Comparison of ENCODE assay signal across 8 cellular contexts in the genomic region with DNA sequence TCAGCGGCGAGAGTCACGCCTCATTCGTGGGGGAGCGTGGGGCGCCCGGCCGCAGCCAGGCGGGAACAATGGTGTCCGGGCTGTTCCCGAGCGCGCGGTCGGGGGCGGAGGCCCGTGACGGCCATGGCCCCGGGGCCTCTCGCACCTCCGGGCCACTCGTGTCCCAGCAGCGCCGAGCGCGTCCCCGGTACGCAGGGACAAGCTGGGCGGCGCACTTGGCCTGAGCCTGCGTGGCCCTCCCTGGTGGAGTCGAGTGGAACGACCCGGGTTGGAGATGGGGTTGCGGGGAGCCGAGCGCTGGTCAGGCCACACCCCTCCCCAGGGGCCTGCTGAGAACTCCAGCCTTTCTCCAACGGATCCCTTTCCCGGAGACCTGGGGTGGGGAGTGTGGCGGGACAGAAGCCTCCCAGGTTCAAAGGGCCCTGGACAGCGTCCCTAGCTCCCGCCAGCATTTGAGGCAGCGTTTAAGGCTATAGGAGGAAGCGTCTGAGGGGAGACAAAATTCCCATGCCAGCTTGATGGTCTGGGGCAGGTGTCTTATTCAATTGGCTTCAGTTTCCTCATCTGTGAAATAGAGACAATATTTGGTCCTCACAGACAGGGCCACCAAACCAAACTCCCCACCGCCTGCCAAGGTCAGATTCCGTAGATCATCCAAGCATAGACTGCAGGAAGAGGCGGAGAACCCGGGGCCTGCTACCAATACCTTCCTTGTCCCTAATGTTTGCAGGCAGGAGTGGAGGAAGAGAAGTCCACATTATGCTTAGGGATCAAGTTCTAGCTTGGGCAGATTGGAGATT. TPM values are rescaled to one million over a fixed set of nuclear protein-coding genes. Genes with fewer than 3 reads are reported as not detected.
A peak's percentile ranks its signal among the peaks of the same experiment; 100 is the strongest.
DNase-seq lines count a peak whose midpoint lies in the region; ATAC-seq, FAIRE-seq and TF ChIP-seq lines count a peak whose summit lies in the region.

No MANE protein-coding gene starts in this region.

- TF ChIP-seq POLR2A in A549 (IDR thresholded peaks at IDR 0.05; ENCODE audit: low read length), result no peak

- DNase-seq in A549 (ENCODE audit: low read depth in 1 of 2, low spot score in 1 of 2) (peak; percentile 44 to 51), NCI-H1930 (lab: John Stamatoyannopoulos, UW) (peak; percentile 31 to 46), fibroblast of peridontal ligament (ENCODE audit: extremely low read depth) (peak; percentile 38), urothelium cell line (ENCODE audit: low spot score) (peak; percentile 60)
- DNase-seq in activated CD8-positive, alpha-beta memory T cell treated with anti-CD3 and anti-CD28 coated beads, Interleukin-2, amount 50 U/mL, for 48 hours, result peak; percentile 74

- FAIRE-seq in A549 (lab: Jason Lieb, UNC) (no peak), urothelium cell line (lab: Jason Lieb, UNC) (no peak)

- H3K27ac ChIP-seq in A549, result peak overlapping the region; percentile 92 to 98

- H3K4me3 ChIP-seq in A549, result peak overlapping the region; percentile 94

- ATAC-seq in A549 (peak; percentile 80 to 83), HG02840 (IDR thresholded peaks at IDR 0.05; ENCODE audit: low FRiP score, unreplicated experiment) (peak; percentile 25)

- no peak for TF ChIP-seq RAD21 in A549 (conservative IDR thresholded peaks at IDR 0.05 in 1 of 2, IDR thresholded peaks at IDR 0.05 in 1 of 2)

- peaks cover 2% of the 10 kb centered on the region for H3K9me3 Mint-ChIP-seq in nephron

- H3K36me3 Mint-ChIP-seq in nephron (ENCODE audit: low read depth), result peaks cover 21% of the 10 kb centered on the region

- TF ChIP-seq EP300 in A549 (IDR thresholded peaks at IDR 0.05), result no peak

- H3K4me3 Mint-ChIP-seq in nephron, result peak overlapping the region; percentile 90 to 95 (median 91)

- H3K27ac Mint-ChIP-seq in nephron, result peak overlapping the region; percentile 70 to 93 (median 88)

- H3K4me2 ChIP-seq in A549, result peak overlapping the region; percentile 88

- 17% methylated on average over 9 of the region's 48 CpGs for WGBS in A549 (ENCODE audit: missing lambda C conversion rate)

- H3K9me3 ChIP-seq in A549, result no peaks in the 10 kb centered on the region

- POLR2A ChIA-PET in A549 (lab: Yijun Ruan, JAX), result interaction anchor here (0.6 to 0.9 kb wide), 2 partner anchors 262 to 351 kb away, joined by 3 to 5 read pairs; no protein-coding TSS in a partner anchor

- CTCF ChIA-PET in A549 (lab: Yijun Ruan, JAX), result interaction anchor here (1.8 to 2.4 kb wide), 2 partner anchors 55 to 143 kb away, joined by 5 to 12 read pairs; no protein-coding TSS in a partner anchor

- no peaks in the 10 kb centered on the region for H3K27me3 Mint-ChIP-seq in nephron (ENCODE audit: low read depth)

- TF ChIP-seq CTCF in A549 (IDR thresholded peaks at IDR 0.05) (no peak), GM12872 (IDR thresholded peaks at IDR 0.05; ENCODE audit: insufficient read depth, low read depth, low read length) (peak; percentile 19; the same call in 1 of the 3 replicates), nephron (IDR thresholded peaks at IDR 0.05; ENCODE audit: unreplicated experiment in 3 of 3) (peak in 2 of 3 experiments; percentile 17 to 21)

- H3K4me1 ChIP-seq in A549, result peaks cover 6% of the 10 kb centered on the region; the same call in 1 of the 3 replicates

- H3K4me1 Mint-ChIP-seq in nephron, result peaks cover 29% of the 10 kb centered on the region

TF ChIP-seq in A549, 52 proteins besides CTCF, POLR2A, EP300 and RAD21:
- TF ChIP-seq TFCP2L1 (CRISPR knock-in tag; IDR thresholded peaks at IDR 0.05) (peak; percentile 83), PHF8 (IDR thresholded peaks at IDR 0.05; ENCODE audit: borderline replicate concordance, low read depth) (peak; percentile 83), KDM1A (IDR thresholded peaks at IDR 0.05; ENCODE audit: low read depth) (no peak)
- TF ChIP-seq, protein P1, sequence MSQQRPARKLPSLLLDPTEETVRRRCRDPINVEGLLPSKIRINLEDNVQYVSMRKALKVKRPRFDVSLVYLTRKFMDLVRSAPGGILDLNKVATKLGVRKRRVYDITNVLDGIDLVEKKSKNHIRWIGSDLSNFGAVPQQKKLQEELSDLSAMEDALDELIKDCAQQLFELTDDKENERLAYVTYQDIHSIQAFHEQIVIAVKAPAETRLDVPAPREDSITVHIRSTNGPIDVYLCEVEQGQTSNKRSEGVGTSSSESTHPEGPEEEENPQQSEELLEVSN (IDR thresholded peaks at IDR 0.05; ENCODE audit: borderline replicate concordance, low read depth), result 0 out of 2 replicates have a peak, but pooled peaks have one; percentile 40

RNA-seq across cellular contexts. Expression of gene CNDP2, which starts 0.5 kb away (rescaled TPM):
- polyA plus RNA-seq in A549 (2011; rRNA removed) (77.6 and 93.7 TPM in 2 replicates), A549 (2017; fragmentation: RNase III; extraction: RNeasy Plus Mini Kit Qiagen cat#74134 plus additional on column Dnase treatment) (104 to 107 TPM (median 106 TPM) in 3 replicates)
- 78.7 and 81.3 TPM in 2 replicates for polyA plus RNA-seq in A549 (2012; cell fraction: cytosol; rRNA removed)
- 82.9 and 99.3 TPM in 2 replicates for polyA plus RNA-seq in A549 (2012; cell fraction: nucleus; rRNA removed)
- polyA minus RNA-seq in A549 (2011; rRNA and poly(A)+ RNA removed), result 101 and 102 TPM in 2 replicates

RNA-seq across cellular contexts. Expression of gene CNDP1, which starts 37.6 kb away (rescaled TPM):
- 0.16 TPM in 1 of 2 replicates, not detected in the other for polyA plus RNA-seq in A549 (2011; rRNA removed)
- not detected in 2 replicates for polyA plus RNA-seq in A549 (2012; cell fraction: cytosol; rRNA removed)
- polyA plus RNA-seq in A549 (2012; cell fraction: nucleus; rRNA removed), result not detected in 2 replicates
- not detected in 3 replicates for polyA plus RNA-seq in A549 (2017; fragmentation: RNase III; extraction: RNeasy Plus Mini Kit Qiagen cat#74134 plus additional on column Dnase treatment)
- polyA minus RNA-seq in A549 (2011; rRNA and poly(A)+ RNA removed), result not detected in 2 replicates

RNA-seq across cellular contexts. Expression of gene DIPK1C, which starts 39.6 kb away (rescaled TPM):
- polyA plus RNA-seq in A549 (2011; rRNA removed) (not detected in 2 replicates), A549 (2017; fragmentation: RNase III; extraction: RNeasy Plus Mini Kit Qiagen cat#74134 plus additional on column Dnase treatment) (not detected in 3 replicates)
- polyA plus RNA-seq in A549 (2012; cell fraction: cytosol; rRNA removed), result not detected in 2 replicates
- not detected in 2 replicates for polyA plus RNA-seq in A549 (2012; cell fraction: nucleus; rRNA removed)
- polyA minus RNA-seq in A549 (2011; rRNA and poly(A)+ RNA removed), result not detected in 2 replicates

Comparison
In these comparisons a context has a peak if more than half of its experiments do, and no peak if none do; other contexts are left out.
1. Peak in every context shown above with its lines: DNase-seq, ATAC-seq, H3K4me3 ChIP-seq and H3K27ac ChIP-seq.